In genomic region chrX:47803103-47803502, GRCh38 we compare ENCODE assay signal across 8 cellular contexts. TPM values are rescaled to one million over a fixed set of nuclear protein-coding genes. Genes with fewer than 3 reads are reported as not detected.
A peak's percentile ranks its signal among the peaks of the same experiment; 100 is the strongest.
DNase-seq lines count a peak whose midpoint lies in the region; ATAC-seq, FAIRE-seq and TF ChIP-seq lines count a peak whose summit lies in the region.
"Not testable (repeated sequence)": the region's sequence is repeated elsewhere in the genome, so short reads cannot be mapped to it uniquely, and the experiment has no call there.

No MANE protein-coding gene starts in this region.

- not testable (repeated sequence) for H2AFZ ChIP-seq in endothelial cell of umbilical vein (ENCODE audit: low read depth, low read length)

- TF ChIP-seq POLR2A in A549 (IDR thresholded peaks at IDR 0.05; ENCODE audit: low read length); endothelial cell of umbilical vein (IDR thresholded peaks at IDR 0.05; ENCODE audit: low read depth, low read length): not testable (repeated sequence)

- H4K20me1 ChIP-seq in endothelial cell of umbilical vein (replicated peaks; ENCODE audit: control insufficient read depth, extremely low read depth, insufficient read depth, low read length) = not testable (repeated sequence)

- H3K36me3 ChIP-seq in endothelial cell of umbilical vein (ENCODE audit: control insufficient read depth in 2 of 2, extremely low read depth in 1 of 2, insufficient read depth in 2 of 2, low read length in 2 of 2); psoas muscle (ENCODE audit: insufficient read depth in 1 of 2, low read depth in 1 of 2): not testable (repeated sequence)

- TF ChIP-seq RAD21 in A549 (conservative IDR thresholded peaks at IDR 0.05 in 1 of 2, IDR thresholded peaks at IDR 0.05 in 1 of 2) = not testable (repeated sequence)

- POLR2A ChIA-PET in A549 (lab: Yijun Ruan, JAX) = interaction anchor here (1.0 kb wide), 1 partner anchor 247 kb away, joined by 3 read pairs; no protein-coding TSS in a partner anchor
- POLR2A ChIA-PET in endothelial cell of umbilical vein (lab: Charles Lee) = not testable (repeated sequence)

- TF ChIP-seq EP300 in A549 (IDR thresholded peaks at IDR 0.05) = not testable (repeated sequence)

- FAIRE-seq in A549 (lab: Jason Lieb, UNC) = not testable (repeated sequence)
- peak; percentile 56 for FAIRE-seq in GM19239 (lab: Jason Lieb, UNC)
- peak; percentile 93 for FAIRE-seq in endothelial cell of umbilical vein (lab: Jason Lieb, UNC)

- not testable (repeated sequence) for H3K9ac ChIP-seq in endothelial cell of umbilical vein (replicated peaks; ENCODE audit: extremely low read depth, insufficient read depth, low read length)

- not testable (repeated sequence) for H3K4me1 ChIP-seq in A549; endothelial cell of umbilical vein (ENCODE audit: control insufficient read depth, extremely low read depth, insufficient read depth, low read length); psoas muscle

- ATAC-seq in A549 (peak; percentile 85 to 90; a peak in 5 of 6 replicates), psoas muscle (peak; percentile 77 to 90 (median 81))

- not testable (repeated sequence) for H3K9me3 ChIP-seq in A549; endothelial cell of umbilical vein (replicated peaks; ENCODE audit: control insufficient read depth, insufficient read depth, low read length); psoas muscle

- DNase-seq in A549 (ENCODE audit: low read depth in 1 of 2, low spot score in 1 of 2) (peak in 1 of 2 experiments; percentile 6), NCI-H146 (lab: John Stamatoyannopoulos, UW) (peak; percentile 36), NCI-H524 (lab: John Stamatoyannopoulos, UW) (peak; percentile 30 to 59), SHP77 (lab: John Stamatoyannopoulos, UW) (peak; percentile 56 to 57), iPS-NIHi11 (ENCODE audit: low spot score) (peak; percentile 10)
- not testable (repeated sequence) for DNase-seq in GM19239 (ENCODE audit: insufficient read length, low spot score); endothelial cell of umbilical vein (ENCODE audit: low read depth, low spot score); psoas muscle

- WGBS in A549 (ENCODE audit: missing lambda C conversion rate) = 5% methylated on average over 21 of the region's 21 CpGs
- 34 to 40% (median 38%) methylated on average over 12 to 21 of the region's 21 CpGs for WGBS in psoas muscle, 3 donors

- not testable (repeated sequence) for H3K27ac ChIP-seq in A549; endothelial cell of umbilical vein (ENCODE audit: insufficient read depth, low read depth, low read length); psoas muscle

- not testable (repeated sequence) for BruUV-seq in endothelial cell of umbilical vein (replicated peaks; lab: Mats Ljungman, UMichigan)

- H3K4me3 ChIP-seq in A549 (peak overlapping the region; percentile 49), psoas muscle (peak overlapping the region; percentile 22)
- H3K4me3 ChIP-seq in endothelial cell of umbilical vein (replicated peaks in 1 of 3; ENCODE audit: insufficient read depth in 1 of 3, low read depth in 1 of 3, low read length in 3 of 3) = not testable (repeated sequence)

- H3K9me1 ChIP-seq in endothelial cell of umbilical vein (replicated peaks; ENCODE audit: control insufficient read depth, extremely low read depth, insufficient read depth, low read length) = not testable (repeated sequence)

- intact Hi-C loops in endothelial cell of umbilical vein (cut with micrococcal nuclease); psoas muscle (cut with DNase I): not testable (repeated sequence)

- not testable (repeated sequence) for H3K79me2 ChIP-seq in endothelial cell of umbilical vein (ENCODE audit: control insufficient read depth, insufficient read depth, low read length)

- dilution Hi-C loops in endothelial cell of umbilical vein (cut with MboI; ENCODE audit: extremely low pct_ligation_motif_present, low sequenced_read_pairs) = not testable (repeated sequence)

- TF ChIP-seq CTCF in A549 (IDR thresholded peaks at IDR 0.05); endothelial cell of umbilical vein (IDR thresholded peaks at IDR 0.05; ENCODE audit: extremely low read depth in 1 of 2, insufficient read depth in 1 of 2, low read depth in 1 of 2, low read length in 2 of 2); psoas muscle (IDR thresholded peaks at IDR 0.05): not testable (repeated sequence)

- CTCF ChIA-PET in A549 (lab: Yijun Ruan, JAX) = interaction anchor here (0.7 to 1.3 kb wide), 4 partner anchors 10 to 262 kb away, joined by 3 to 4 read pairs (median 3); no protein-coding TSS in a partner anchor
- CTCF ChIA-PET in endothelial cell of umbilical vein (lab: Charles Lee) = not testable (repeated sequence)

- H3K27me3 ChIP-seq in endothelial cell of umbilical vein (ENCODE audit: control insufficient read depth in 2 of 2, insufficient read depth in 2 of 2, low read length in 2 of 2) = not testable (repeated sequence)
- peaks cover 0 to 15% (median 0%) of the 10 kb centered on the region in 3 donors for H3K27me3 ChIP-seq in psoas muscle (ENCODE audit: insufficient read depth in 3 of 3, low read length in 2 of 3)

- H3K4me2 ChIP-seq in A549 = peak overlapping the region; percentile 75
- not testable (repeated sequence) for H3K4me2 ChIP-seq in endothelial cell of umbilical vein (ENCODE audit: insufficient read depth, low read length)

RNA-seq across cellular contexts. Expression of gene ZNF81, which starts 33.6 kb away (rescaled TPM):
- 8.3 and 9.3 TPM in 2 replicates for polyA plus RNA-seq in A549 (2011; rRNA removed)
- 4.0 and 6.6 TPM in 2 replicates for polyA plus RNA-seq in A549 (2012; cell fraction: cytosol; rRNA removed)
- 4.0 and 6.2 TPM in 2 replicates for polyA plus RNA-seq in A549 (2012; cell fraction: nucleus; rRNA removed)
- polyA plus RNA-seq in A549 (2017; fragmentation: RNase III; extraction: RNeasy Plus Mini Kit Qiagen cat#74134 plus additional on column Dnase treatment) = 3.8 to 4.4 TPM (median 4.3 TPM) in 3 replicates
- polyA minus RNA-seq in A549 (2011; rRNA and poly(A)+ RNA removed) = 19.8 and 31.1 TPM in 2 replicates
- total RNA-seq in endothelial cell of umbilical vein = 6.4 and 9.6 TPM in 2 replicates
- polyA plus RNA-seq in endothelial cell of umbilical vein = 2.1 and 2.7 TPM in 2 replicates
- polyA plus RNA-seq in endothelial cell of umbilical vein (2011; cell fraction: cytosol; rRNA removed) = 2.3 TPM in 2 replicates
- 6.8 and 7.8 TPM in 2 replicates for polyA plus RNA-seq in endothelial cell of umbilical vein (2011; cell fraction: nucleus; rRNA removed)
- 3.3 and 3.8 TPM in 2 replicates for polyA plus RNA-seq in endothelial cell of umbilical vein (2012)
- polyA minus RNA-seq in endothelial cell of umbilical vein = 13.3 and 17.7 TPM in 2 replicates
- 7.4 TPM for polyA minus RNA-seq in endothelial cell of umbilical vein (2011; cell fraction: cytosol; rRNA and poly(A)+ RNA removed)
- 11.1 and 13.8 TPM in 2 replicates for polyA minus RNA-seq in endothelial cell of umbilical vein (2011; cell fraction: nucleus; rRNA and poly(A)+ RNA removed)
- 1 to 10 TPM; 1.8 to 5.5 (median 4.3) TPM for total RNA-seq in psoas muscle
- 1 to 10 TPM; 1.6 to 4.9 (median 1.8) TPM for polyA plus RNA-seq in psoas muscle
